Comparison of ENCODE assay signal across 2 cellular contexts in genomic region chr13:41973247-41973741, GRCh38.
A peak's percentile ranks its signal among the peaks of the same experiment; 100 is the strongest.
TF ChIP-seq lines count a peak whose summit lies in the region.

No MANE protein-coding gene starts in this region.

TF ChIP-seq in IMR-90, 13 proteins besides CTCF, POLR2A, EP300 and RAD21:
- no peak for TF ChIP-seq MXI1 (IDR thresholded peaks at IDR 0.05; ENCODE audit: borderline replicate concordance, low read depth, low read length)
- no peak for TF ChIP-seq MAZ (IDR thresholded peaks at IDR 0.05; ENCODE audit: borderline replicate concordance, low read depth, low read length)
- TF ChIP-seq FOS (IDR thresholded peaks at IDR 0.05; ENCODE audit: low read depth, low read length), result no peak
- no peak for TF ChIP-seq BHLHE40 (IDR thresholded peaks at IDR 0.05; ENCODE audit: low read depth, low read length)
- TF ChIP-seq RFX5 (IDR thresholded peaks at IDR 0.05; ENCODE audit: low read depth, low read length), result no peak
- TF ChIP-seq RCOR1 (IDR thresholded peaks at IDR 0.05; ENCODE audit: insufficient replicate concordance, low read length), result no peak
- TF ChIP-seq CHD1 (IDR thresholded peaks at IDR 0.05; ENCODE audit: low read depth, low read length), result no peak
- TF ChIP-seq NFE2L2 (IDR thresholded peaks at IDR 0.05; ENCODE audit: low read depth, low read length), result no peak
- no peak for TF ChIP-seq USF2 (IDR thresholded peaks at IDR 0.05; ENCODE audit: low read depth, low read length)
- no peak for TF ChIP-seq CEBPB (IDR thresholded peaks at IDR 0.05; ENCODE audit: low read depth, low read length)
- TF ChIP-seq MAFK (IDR thresholded peaks at IDR 0.05; ENCODE audit: low read depth, low read length), result no peak
- TF ChIP-seq SMC3 (IDR thresholded peaks at IDR 0.05; ENCODE audit: low read depth, low read length), result no peak
- TF ChIP-seq ELK1 (IDR thresholded peaks at IDR 0.05; ENCODE audit: borderline replicate concordance, low read depth, low read length), result no peak

TF ChIP-seq in H1, 55 proteins besides CTCF, POLR2A, EP300 and RAD21:
- peak; percentile 48 for TF ChIP-seq ASH2L (IDR thresholded peaks at IDR 0.05; ENCODE audit: low read length)
- TF ChIP-seq MAFK (IDR thresholded peaks at IDR 0.05; ENCODE audit: low read depth, low read length), result no peak
- 0 out of 2 replicates have a peak, but pooled peaks have one; percentile 52 for TF ChIP-seq RBBP5 (IDR thresholded peaks at IDR 0.05; ENCODE audit: borderline replicate concordance, low read depth, low read length)
- TF ChIP-seq NANOG (IDR thresholded peaks at IDR 0.05; ENCODE audit: insufficient read depth, low read depth, low read length, poor library complexity, severe bottlenecking), result no peak
- TF ChIP-seq MAX (IDR thresholded peaks at IDR 0.05), result no peak
- TF ChIP-seq EGR1 (IDR thresholded peaks at IDR 0.05; ENCODE audit: borderline replicate concordance, low read depth, low read length), result no peak
- no peak for TF ChIP-seq TAF1 (IDR thresholded peaks at IDR 0.05; ENCODE audit: low read depth, low read length)
- peak; percentile 43; the same call in 1 of the 2 replicates for TF ChIP-seq TEAD4 (IDR thresholded peaks at IDR 0.05; ENCODE audit: low read depth, low read length)
TF ChIP-seq in H1: peak in this region for 3.
